ENCODE assay signal across 9 cellular contexts in the genomic region with DNA sequence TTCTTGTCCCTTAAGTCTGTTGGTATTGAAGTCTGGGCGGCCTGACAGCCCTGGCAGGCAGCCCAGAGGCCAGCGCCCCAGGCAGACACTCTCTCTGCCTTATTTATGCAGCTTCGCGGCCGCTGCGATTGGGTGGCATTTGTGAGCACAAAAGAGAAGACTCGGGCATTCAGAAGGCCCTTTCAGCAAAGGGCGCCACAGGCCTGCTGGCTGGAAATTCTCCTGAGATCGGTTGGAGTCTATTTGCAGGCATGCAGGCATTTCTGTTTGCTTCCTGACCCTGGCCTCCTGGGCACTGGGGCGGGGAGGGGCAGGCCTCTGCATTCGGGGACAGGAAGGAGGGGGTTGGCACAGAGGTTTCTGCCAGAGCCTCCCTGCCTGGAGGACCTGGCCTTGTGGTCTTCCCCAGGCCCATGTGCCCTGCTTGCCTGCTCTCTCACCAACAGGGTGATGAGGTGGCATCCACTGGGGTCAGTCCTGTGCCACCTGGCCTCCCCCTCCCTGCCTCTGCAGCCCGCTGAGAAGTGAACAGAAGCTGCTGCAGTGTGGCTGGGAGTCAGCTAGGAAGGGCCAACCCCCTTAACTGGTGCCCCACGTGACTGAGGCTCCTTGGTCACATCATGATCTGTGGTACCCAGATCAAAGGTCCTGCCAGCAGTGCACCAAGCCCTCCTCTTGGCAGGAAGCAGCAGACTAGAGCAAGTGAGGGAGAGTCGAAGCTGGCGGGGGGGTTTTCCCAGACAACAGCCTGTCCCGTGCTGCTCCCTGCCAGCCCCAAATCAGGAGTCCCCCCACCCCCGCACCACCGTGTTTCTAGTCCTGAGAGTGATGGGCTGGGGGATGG. TPM values are rescaled to one million over a fixed set of nuclear protein-coding genes. Genes with fewer than 3 reads are reported as not detected.
DNase-seq lines count a peak whose midpoint lies in the region; ATAC-seq and TF ChIP-seq lines count a peak whose summit lies in the region.
"Had no signal": no experiment of that assay in that cellular context is flagged by ENCODE, and none has a peak within 500 bp of the region (broad histone marks: within the 10 kb centered on the region; RNA-seq: fewer than 3 reads in every experiment).

No MANE protein-coding gene starts in this region.

- no peaks in the 10 kb centered on the region for H3K27me3 Mint-ChIP-seq in activated CD4-positive, alpha-beta T cell treated with anti-CD3 and anti-CD28 coated beads, Interleukin-2, amount 10 ng/mL, durations not matched to agents 7 days and 5 days

- no peak overlapping the region for H3K4me3 ChIP-seq in HEK293 (ENCODE audit: low read depth, low read length)
- no peak overlapping the region for H3K4me3 ChIP-seq in parathyroid adenoma (ENCODE audit: low read depth, low read length)
- H3K4me3 ChIP-seq: psoas muscle had no signal

- peak overlapping the region; percentile 97 for H3K27ac Mint-ChIP-seq in activated CD4-positive, alpha-beta T cell treated with anti-CD3 and anti-CD28 coated beads, Interleukin-2, amount 10 ng/mL, durations not matched to agents 7 days and 5 days

- H3K36me3 Mint-ChIP-seq in activated CD4-positive, alpha-beta T cell treated with anti-CD3 and anti-CD28 coated beads, Interleukin-2, amount 10 ng/mL, durations not matched to agents 7 days and 5 days (ENCODE audit: low read depth) = peaks cover 18% of the 10 kb centered on the region

- POLR2A ChIA-PET in HEK293 (lab: Yijun Ruan, JAX) = interaction anchor here (0.5 kb wide), 2 partner anchors 189 to 393 kb away, joined by 4 read pairs; no protein-coding TSS in a partner anchor
- POLR2A ChIA-PET in activated CD4-positive, alpha-beta T cell treated with anti-CD3 and anti-CD28 coated beads, Interleukin-2, amount 10 ng/mL, durations not matched to agents 7 days and 5 days (lab: Charles Lee) = interaction anchor here (0.6 to 1.5 kb wide), 3 partner anchors 16 to 487 kb away, joined by 3 to 5 read pairs (median 3); partner anchors contain the start of gene CCDC167

- 0 out of 2 replicates have a peak overlapping the region, but pooled peaks have one; percentile 9 for H3K27ac ChIP-seq in HEK293 (ENCODE audit: extremely low read depth, low read depth, low read length)
- H3K27ac ChIP-seq in parathyroid adenoma = peak overlapping the region; percentile 21
- no peak overlapping the region for H3K27ac ChIP-seq in foreskin keratinocyte
- H3K27ac ChIP-seq: psoas muscle had no signal

- H2AFZ ChIP-seq in parathyroid adenoma = peak overlapping the region; percentile 93

- CTCF ChIA-PET in HEK293 (lab: Yijun Ruan, JAX) = interaction anchor here (0.7 to 1.0 kb wide), 2 partner anchors 31 to 92 kb away, joined by 3 to 4 read pairs; no protein-coding TSS in a partner anchor
- CTCF ChIA-PET in activated CD4-positive, alpha-beta T cell treated with anti-CD3 and anti-CD28 coated beads, Interleukin-2, amount 10 ng/mL, durations not matched to agents 7 days and 5 days (lab: Charles Lee) = interaction anchor here (0.5 to 2.8 kb wide), 8 partner anchors 10 to 253 kb away, joined by 3 to 13 read pairs (median 4); no protein-coding TSS in a partner anchor

- no peaks in the 10 kb centered on the region for H3K36me3 ChIP-seq in HEK293 (ENCODE audit: control insufficient read depth in 2 of 2, insufficient read depth in 1 of 2, low read length in 2 of 2)
- H3K36me3 ChIP-seq in parathyroid adenoma (ENCODE audit: control insufficient read depth, insufficient read depth, low read length) = no peaks in the 10 kb centered on the region

- H3K4me3 Mint-ChIP-seq in activated CD4-positive, alpha-beta T cell treated with anti-CD3 and anti-CD28 coated beads, Interleukin-2, amount 10 ng/mL, durations not matched to agents 7 days and 5 days = peak overlapping the region; percentile 83

- H3K27me3 ChIP-seq in parathyroid adenoma (ENCODE audit: control insufficient read depth, insufficient read depth, low read length) = no peaks in the 10 kb centered on the region
- H3K27me3 ChIP-seq in foreskin keratinocyte = peaks cover 25% of the 10 kb centered on the region

- H3K4me2 ChIP-seq in parathyroid adenoma (ENCODE audit: low read length) = no peak overlapping the region

- no peaks in the 10 kb centered on the region for H3K79me2 ChIP-seq in parathyroid adenoma

- H3K9me3 Mint-ChIP-seq in activated CD4-positive, alpha-beta T cell treated with anti-CD3 and anti-CD28 coated beads, Interleukin-2, amount 10 ng/mL, durations not matched to agents 7 days and 5 days = no peaks in the 10 kb centered on the region

- H3K4me1 Mint-ChIP-seq in activated CD4-positive, alpha-beta T cell treated with anti-CD3 and anti-CD28 coated beads, Interleukin-2, amount 10 ng/mL, durations not matched to agents 7 days and 5 days = peaks cover 72% of the 10 kb centered on the region

- H3K9me3 ChIP-seq in HEK293 (ENCODE audit: control insufficient read depth, insufficient read depth, low read depth, low read length) (no peaks in the 10 kb centered on the region), parathyroid adenoma (ENCODE audit: control insufficient read depth, low read length) (no peaks in the 10 kb centered on the region)
- H3K9me3 ChIP-seq: psoas muscle had no signal

- TF ChIP-seq CTCF in HEK293 (tag by site-specific recombination; IDR thresholded peaks at IDR 0.05) (no peak), parathyroid adenoma (IDR thresholded peaks at IDR 0.05) (no peak), foreskin keratinocyte (conservative IDR thresholded peaks at IDR 0.05) (no peak)

- ATAC-seq in foreskin keratinocyte = no peak

- H3K4me1 ChIP-seq in HEK293 (ENCODE audit: control insufficient read depth, insufficient read depth, low read length) = peaks cover 11% of the 10 kb centered on the region
- peaks cover 7% of the 10 kb centered on the region for H3K4me1 ChIP-seq in parathyroid adenoma
- H3K4me1 ChIP-seq in foreskin keratinocyte = peaks cover 4% of the 10 kb centered on the region
- H3K4me1 ChIP-seq: psoas muscle had no signal

- no peak overlapping the region for H3K9ac ChIP-seq in parathyroid adenoma

- DNase-seq in Daoy (ENCODE audit: low read depth) (peak; percentile 75), NCI-H2196 (lab: John Stamatoyannopoulos, UW; ENCODE audit: unreplicated experiment) (peak; percentile 85), dermis blood vessel endothelial cell (peak; percentile 21), ureter (ENCODE audit: low spot score) (peak; percentile 71), foreskin keratinocyte (no peak)
- peak; percentile 94 for DNase-seq in activated CD4-positive, alpha-beta T cell treated with anti-CD3 and anti-CD28 coated beads, Interleukin-2, amount 10 ng/mL, durations not matched to agents 7 days and 5 days
- DNase-seq: psoas muscle had no signal

TF ChIP-seq in HEK293, 187 proteins besides CTCF, POLR2A, EP300 and RAD21 (continues in another document):
- no peak for TF ChIP-seq ZNF324 (tag by site-specific recombination; IDR thresholded peaks at IDR 0.05)
- TF ChIP-seq SETDB1 (IDR thresholded peaks at IDR 0.05; ENCODE audit: insufficient read length, low read length) = no peak
- 0 out of 2 replicates have a peak, but pooled peaks have one; percentile 41 for TF ChIP-seq ZNF660 (tag by site-specific recombination; IDR thresholded peaks at IDR 0.05)
- no peak for TF ChIP-seq SP3 (tag by site-specific recombination; IDR thresholded peaks at IDR 0.05)
- peak; percentile 83 for TF ChIP-seq ZBTB20 (tag by site-specific recombination; IDR thresholded peaks at IDR 0.05)
- TF ChIP-seq BCL11B (tag by site-specific recombination; IDR thresholded peaks at IDR 0.05; ENCODE audit: low read depth) = no peak
- no peak for TF ChIP-seq ZNF114 (tag by site-specific recombination; IDR thresholded peaks at IDR 0.05)
- TF ChIP-seq PRDM10 (tag by site-specific recombination; IDR thresholded peaks at IDR 0.05) = peak; percentile 65
- no peak for TF ChIP-seq ZNF302 (tag by site-specific recombination; IDR thresholded peaks at IDR 0.05; ENCODE audit: low read depth)
- TF ChIP-seq ZNF16 (tag by site-specific recombination; IDR thresholded peaks at IDR 0.05; ENCODE audit: low read depth) = no peak

RNA-seq across cellular contexts. Expression of gene CCDC167, which starts 16.6 kb away (rescaled TPM):
- 115 and 126 TPM in 2 replicates for total RNA-seq in Daoy (2014; rRNA removed; shearing (Covaris generic))
- 10 to 100 TPM; 54.8 to 60.9 TPM for total RNA-seq in activated CD4-positive, alpha-beta T cell treated with anti-CD3 and anti-CD28 coated beads, Interleukin-2, amount 10 ng/mL, durations not matched to agents 7 days and 5 days
- total RNA-seq in dermis blood vessel endothelial cell = 24.5 and 35.7 TPM in 2 replicates
- total RNA-seq in ureter = 10.0 TPM
- total RNA-seq in foreskin keratinocyte = 24.8 and 27.4 TPM in 2 replicates
- polyA plus RNA-seq in foreskin keratinocyte = 45.7 and 48.9 TPM in 2 replicates

Comparison
In these comparisons a context has a peak if more than half of its experiments do, and no peak if none do; other contexts are left out.
1. DNase-seq: peak in Daoy (single experiment), NCI-H2196 (single experiment), activated CD4-positive, alpha-beta T cell treated with anti-CD3 and anti-CD28 coated beads, Interleukin-2, amount 10 ng/mL, durations not matched to agents 7 days and 5 days (single experiment), dermis blood vessel endothelial cell (single experiment) and ureter (single experiment); none in foreskin keratinocyte (0 of 2).